ENCODE assay signal across 8 cellular contexts in genomic region chr4:91113130-91113706, GRCh38.
DNase-seq lines count a peak whose midpoint lies in the region; ATAC-seq and TF ChIP-seq lines count a peak whose summit lies in the region.

No MANE protein-coding gene starts in this region.

- DNase-seq in GM12864 (ENCODE audit: low read depth) (no peak), adipocyte (ENCODE audit: low read depth) (peak; percentile 53), lower lobe of right lung (no peak), MV-4-11 (lab: John Stamatoyannopoulos, UW) (no peak)

- ATAC-seq in HG03159 (IDR thresholded peaks at IDR 0.05; ENCODE audit: unreplicated experiment) (peak; percentile 44), lower lobe of right lung (no peak), GM21786 (IDR thresholded peaks at IDR 0.05; ENCODE audit: unreplicated experiment) (no peak), HG03025 (IDR thresholded peaks at IDR 0.05; ENCODE audit: low FRiP score, unreplicated experiment) (no peak), HG03520 (IDR thresholded peaks at IDR 0.05; ENCODE audit: unreplicated experiment) (no peak)

- no peak overlapping the region for H3K4me3 ChIP-seq in GM12864 (ENCODE audit: low read depth, low read length)
- H3K4me3 ChIP-seq in adipocyte (ENCODE audit: low read length): no peak overlapping the region
- H3K4me3 ChIP-seq in lower lobe of right lung: no peak overlapping the region

- H3K4me1 ChIP-seq in adipocyte (ENCODE audit: control insufficient read depth, insufficient read depth, low read length) (no peaks in the 10 kb centered on the region), lower lobe of right lung (no peaks in the 10 kb centered on the region)

- H3K27me3 ChIP-seq in adipocyte (replicated peaks; ENCODE audit: control insufficient read depth, insufficient read depth, low read length): no peaks in the 10 kb centered on the region
- H3K27me3 ChIP-seq in lower lobe of right lung (ENCODE audit: low read depth): no peaks in the 10 kb centered on the region

- H3K9me3 ChIP-seq in adipocyte (ENCODE audit: control insufficient read depth, low read length) (no peaks in the 10 kb centered on the region), lower lobe of right lung (no peaks in the 10 kb centered on the region)

- no peak overlapping the region for H3K9ac ChIP-seq in adipocyte (ENCODE audit: low read length)

- H3K36me3 ChIP-seq in adipocyte (ENCODE audit: control insufficient read depth, insufficient read depth, low read length, severe bottlenecking) (no peaks in the 10 kb centered on the region), lower lobe of right lung (no peaks in the 10 kb centered on the region)

- no peak overlapping the region for H3K27ac ChIP-seq in lower lobe of right lung

- intact Hi-C loops in lower lobe of right lung (cut with DNase I): no loop called here

- TF ChIP-seq CTCF in GM12864 (IDR thresholded peaks at IDR 0.05; ENCODE audit: low read depth, low read length, missing control alignments): peak; percentile 43
- TF ChIP-seq CTCF in lower lobe of right lung (IDR thresholded peaks at IDR 0.05): peak; percentile 38
